Comparison of ENCODE assay signal across 1 cellular context in the genomic region with DNA sequence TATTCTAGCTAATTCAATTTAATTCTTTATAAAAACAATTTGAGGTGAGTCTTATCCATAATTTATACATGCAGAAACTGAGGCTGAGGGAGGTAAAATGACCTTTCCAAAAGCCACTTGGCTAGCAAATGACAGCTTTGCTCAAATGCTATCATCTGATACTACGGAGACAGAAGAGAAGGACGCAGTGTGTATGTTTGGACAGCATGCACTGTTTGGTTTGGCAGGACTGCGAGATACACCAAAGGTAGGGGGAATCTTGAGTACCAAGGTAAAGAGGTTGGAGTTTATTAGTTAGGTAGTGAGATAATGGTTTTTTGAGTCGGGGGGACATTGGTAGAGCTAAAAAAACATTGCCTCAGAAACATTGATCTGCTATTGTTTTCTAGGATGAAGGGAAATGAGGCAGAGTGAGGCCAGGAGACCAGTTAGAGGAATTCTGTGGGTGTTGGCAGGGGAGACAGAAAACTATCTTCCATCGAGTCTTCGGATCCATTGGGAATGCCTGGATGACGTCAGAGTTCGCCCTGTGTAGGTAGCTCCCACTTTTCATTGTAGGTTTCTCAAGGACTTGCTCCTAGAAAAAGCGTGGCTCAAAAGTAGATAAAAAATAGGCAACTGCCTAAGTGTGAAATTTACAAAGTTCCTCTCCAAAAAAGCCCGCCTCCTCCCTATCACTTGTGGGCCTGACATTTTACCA.
TF ChIP-seq lines count a peak whose summit lies in the region.

No MANE protein-coding gene starts in this region.

TF ChIP-seq in HepG2, 621 proteins besides CTCF, POLR2A, EP300 and RAD21 (continued from another document):
- TF ChIP-seq, protein P1, sequence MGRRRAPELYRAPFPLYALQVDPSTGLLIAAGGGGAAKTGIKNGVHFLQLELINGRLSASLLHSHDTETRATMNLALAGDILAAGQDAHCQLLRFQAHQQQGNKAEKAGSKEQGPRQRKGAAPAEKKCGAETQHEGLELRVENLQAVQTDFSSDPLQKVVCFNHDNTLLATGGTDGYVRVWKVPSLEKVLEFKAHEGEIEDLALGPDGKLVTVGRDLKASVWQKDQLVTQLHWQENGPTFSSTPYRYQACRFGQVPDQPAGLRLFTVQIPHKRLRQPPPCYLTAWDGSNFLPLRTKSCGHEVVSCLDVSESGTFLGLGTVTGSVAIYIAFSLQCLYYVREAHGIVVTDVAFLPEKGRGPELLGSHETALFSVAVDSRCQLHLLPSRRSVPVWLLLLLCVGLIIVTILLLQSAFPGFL (CRISPR knock-in tag; IDR thresholded peaks at IDR 0.05) = no peak
- no peak for TF ChIP-seq RELA (CRISPR knock-in tag; IDR thresholded peaks at IDR 0.05)
